32 cellular contexts compared by ENCODE assay signal in genomic region chr12:90995041-90995440, GRCh38. TPM values are rescaled to one million over a fixed set of nuclear protein-coding genes. Genes with fewer than 3 reads are reported as not detected.
DNase-seq lines count a peak whose midpoint lies in the region; ATAC-seq, FAIRE-seq and TF ChIP-seq lines count a peak whose summit lies in the region.
"Had no signal": no experiment of that assay in that cellular context is flagged by ENCODE, and none has a peak within 500 bp of the region (broad histone marks: within the 10 kb centered on the region; RNA-seq: fewer than 3 reads in every experiment).

No MANE protein-coding gene starts in this region.

- H4K20me1 ChIP-seq in GM23338 (replicated peaks; ENCODE audit: insufficient read depth), result no peaks in the 10 kb centered on the region

- DNase-seq in HTR-8/SVneo (ENCODE audit: insufficient read length, low spot score), result no peak
- DNase-seq in NCI-H748 treated with DMSO at 0.1 percent for 48 hours (lab: John Stamatoyannopoulos, UW), result peak; percentile 14
- DNase-seq in fibroblast of the aortic adventitia (ENCODE audit: low read depth), result peak; percentile 39
- no peak for DNase-seq in sciatic nerve (ENCODE audit: low spot score)
- DNase-seq in GM23338 (ENCODE audit: low spot score), result no peak
- no peak for DNase-seq in vagina (ENCODE audit: extremely low spot score in 2 of 2)
- DNase-seq: activated CD4-positive, alpha-beta T cell treated with anti-CD3 and anti-CD28 coated beads, Interleukin-2, amount 50 U/mL, for 4 hours; activated CD4-positive, CD25-positive, alpha-beta regulatory T cell; body of pancreas; C1 segment of cervical spinal cord; Caco-2; effector CD4-positive, alpha-beta T cell; erythroblast; H9; Kasumi-1; NCI-H1930; NK-92 treated with Interleukin-12 subunit alpha and Interleukin-12 subunit beta, amount 100 ng/mL, for 24 hours; SIG-M5; stimulated activated CD4-positive, alpha-beta T cell treated with anti-CD3 and anti-CD28 coated beads, Interleukin-4, amount 100 ng/mL, for 1 hour; T-cell had no signal

- no peaks in the 10 kb centered on the region for H3K79me2 ChIP-seq in GM23338 (replicated peaks; ENCODE audit: insufficient read depth)

- peaks cover 13% of the 10 kb centered on the region for H3K9me3 Mint-ChIP-seq in GM23338
- H3K9me3 Mint-ChIP-seq: activated T-helper 2 cell treated with anti-CD3 and anti-CD28 coated beads, Interferon-gamma antibody, Interleukin-2, Interleukin-4, amounts not matched to agents 10 μg/mL and 5 μg/mL and 100 μg/mL, durations not matched to agents 14 hours and 24 hours and 36 hours; stimulated activated memory B cell treated with anti-CD40 and anti-IgM and Interleukin-4, amounts not matched to agents 10 μg/mL and 1 μg/mL and 100 μg/mL, for 72 hours; T-cell had no signal

- TF ChIP-seq CTCF in fibroblast of the aortic adventitia (IDR thresholded peaks at IDR 0.05; ENCODE audit: insufficient read depth, low read length), result no peak
- no peak for TF ChIP-seq CTCF in GM23338 (conservative IDR thresholded peaks at IDR 0.05; ENCODE audit: low read depth in 2 of 2)
- no peak for TF ChIP-seq CTCF in vagina (IDR thresholded peaks at IDR 0.05)

- no peaks in the 10 kb centered on the region for H3K27me3 Mint-ChIP-seq in GM23338 (ENCODE audit: insufficient read depth, low read depth, poor library complexity)
- H3K27me3 Mint-ChIP-seq: activated naive CD8-positive, alpha-beta T cell; stimulated activated memory B cell treated with anti-CD40 and anti-IgM and Interleukin-4, amounts not matched to agents 10 μg/mL and 1 μg/mL and 100 μg/mL, for 72 hours had no signal

- H3K4me3 ChIP-seq in fibroblast of the aortic adventitia (ENCODE audit: low read depth, low read length) (no peak overlapping the region), GM23338 (no peak overlapping the region), vagina (no peak overlapping the region)
- H3K4me3 ChIP-seq: body of pancreas, GM12878, suprapubic skin had no signal

- H3K4me2 ChIP-seq in GM23338, result no peak overlapping the region

- intact Hi-C loops in sciatic nerve (cut with DNase I) (no loop called here), vagina (cut with DNase I) (no loop called here)

- H3K4me1 ChIP-seq in GM23338 (ENCODE audit: insufficient read depth) (no peaks in the 10 kb centered on the region), vagina (no peaks in the 10 kb centered on the region)
- H3K4me1 ChIP-seq: Caco-2 had no signal

- no peak overlapping the region for H2AFZ ChIP-seq in GM23338

- H3K27ac Mint-ChIP-seq in GM23338, result no peak overlapping the region
- H3K27ac Mint-ChIP-seq: activated naive CD8-positive, alpha-beta T cell; activated T-helper 2 cell treated with anti-CD3 and anti-CD28 coated beads, Interferon-gamma antibody, Interleukin-2, Interleukin-4, amounts not matched to agents 10 μg/mL and 5 μg/mL and 100 μg/mL, durations not matched to agents 14 hours and 24 hours and 36 hours; H9; stimulated activated memory B cell treated with anti-CD40 and anti-IgM and Interleukin-4, amounts not matched to agents 10 μg/mL and 1 μg/mL and 100 μg/mL, for 72 hours; T-cell had no signal

- peaks cover 10% of the 10 kb centered on the region; the same call in 2 of the 3 replicates for H3K36me3 Mint-ChIP-seq in GM23338 (ENCODE audit: low read depth)
- H3K36me3 Mint-ChIP-seq: activated naive CD8-positive, alpha-beta T cell; stimulated activated memory B cell treated with anti-CD40 and anti-IgM and Interleukin-4, amounts not matched to agents 10 μg/mL and 1 μg/mL and 100 μg/mL, for 72 hours; T-cell had no signal

- no peaks in the 10 kb centered on the region for H3K27me3 ChIP-seq in GM23338 (ENCODE audit: insufficient read depth)
- H3K27me3 ChIP-seq in vagina, result no peaks in the 10 kb centered on the region
- H3K27me3 ChIP-seq: body of pancreas, neutrophil, suprapubic skin had no signal

- FAIRE-seq in HTR-8/SVneo (lab: Jason Lieb, UNC), result peak; percentile 40
- FAIRE-seq: GM12878, urothelium cell line had no signal

- H3K4me3 Mint-ChIP-seq in GM23338, result no peak overlapping the region
- H3K4me3 Mint-ChIP-seq: activated naive CD8-positive, alpha-beta T cell; H9; stimulated activated memory B cell treated with anti-CD40 and anti-IgM and Interleukin-4, amounts not matched to agents 10 μg/mL and 1 μg/mL and 100 μg/mL, for 72 hours; T-cell had no signal

- no peak for TF ChIP-seq POLR2A in vagina (IDR thresholded peaks at IDR 0.05)

- H3F3A ChIP-seq in GM23338 (replicated peaks; ENCODE audit: low read depth), result no peaks in the 10 kb centered on the region

- no peaks in the 10 kb centered on the region for H3K9me3 ChIP-seq in vagina
- H3K9me3 ChIP-seq: body of pancreas, Caco-2, neutrophil, suprapubic skin had no signal

- H3K4me1 Mint-ChIP-seq in GM23338, result peaks cover 6% of the 10 kb centered on the region; the same call in 2 of the 3 replicates
- H3K4me1 Mint-ChIP-seq: stimulated activated memory B cell treated with anti-CD40 and anti-IgM and Interleukin-4, amounts not matched to agents 10 μg/mL and 1 μg/mL and 100 μg/mL, for 72 hours; T-cell had no signal

- no peaks in the 10 kb centered on the region for H3K9me2 ChIP-seq in GM23338 (ENCODE audit: insufficient read depth)

- H3K36me3 ChIP-seq in GM23338 (ENCODE audit: insufficient read depth) (no peaks in the 10 kb centered on the region; the same call in 1 of the 2 replicates), vagina (no peaks in the 10 kb centered on the region)
- H3K36me3 ChIP-seq: neutrophil, suprapubic skin had no signal

- H3K27ac ChIP-seq in GM23338 (ENCODE audit: low read depth) (no peak overlapping the region), vagina (no peak overlapping the region)
- H3K27ac ChIP-seq: body of pancreas, neutrophil, suprapubic skin had no signal

- ATAC-seq in sciatic nerve (peak; percentile 44), GM23338 (no peak), GM21528 (IDR thresholded peaks at IDR 0.05; ENCODE audit: low FRiP score, unreplicated experiment) (no peak)
- ATAC-seq: body of pancreas; GM12878; Panc1; stimulated activated memory B cell treated with anti-CD40 and anti-IgM and Interleukin-4, amounts not matched to agents 10 μg/mL and 1 μg/mL and 100 μg/mL, for 72 hours; T-cell had no signal

TF ChIP-seq in GM23338, 12 proteins besides CTCF, POLR2A, EP300 and RAD21 (continues in another document):
- no peak for TF ChIP-seq CREB1 (CRISPR knock-in tag; IDR thresholded peaks at IDR 0.05; ENCODE audit: low read depth)

RNA-seq across cellular contexts. Expression of gene EPYC, which starts 9.7 kb away (rescaled TPM):
- total RNA-seq in fibroblast of the aortic adventitia (ENCODE audit: low replicate concordance) (not detected in 2 replicates), sciatic nerve (not detected), vagina (not detected)
- not detected in 2 replicates for total RNA-seq in GM23338 (2014; rRNA removed; shearing (Covaris generic))
- polyA plus RNA-seq in GM23338 (2016; fragmentation: Nextera tagmentation; extraction: Ambion mirVana), result not detected in 2 replicates
- total RNA-seq: activated T-helper 2 cell treated with anti-CD3 and anti-CD28 coated beads, Interferon-gamma antibody, Interleukin-2, Interleukin-4, amounts not matched to agents 10 μg/mL and 5 μg/mL and 100 μg/mL, durations not matched to agents 14 hours and 24 hours and 36 hours; body of pancreas; Caco-2; chondrocyte; Daoy; GM12878; H9; lung microvascular endothelial cell; suprapubic skin; T-cell had no signal
- polyA plus RNA-seq: GM12878 had no signal

RNA-seq across cellular contexts. Expression of gene CCER1, which starts 40.1 kb away (rescaled TPM):
- not detected in 2 replicates for total RNA-seq in fibroblast of the aortic adventitia (ENCODE audit: low replicate concordance)
- total RNA-seq in sciatic nerve, result not detected
- total RNA-seq in GM23338 (2014; rRNA removed; shearing (Covaris generic)), result not detected in 2 replicates
- polyA plus RNA-seq in GM23338 (2016; fragmentation: Nextera tagmentation; extraction: Ambion mirVana), result not detected in 2 replicates
- total RNA-seq in vagina, result not detected
- total RNA-seq: activated T-helper 2 cell treated with anti-CD3 and anti-CD28 coated beads, Interferon-gamma antibody, Interleukin-2, Interleukin-4, amounts not matched to agents 10 μg/mL and 5 μg/mL and 100 μg/mL, durations not matched to agents 14 hours and 24 hours and 36 hours; body of pancreas; Caco-2; chondrocyte; Daoy; GM12878; H9; lung microvascular endothelial cell; suprapubic skin; T-cell had no signal

Comparison
In these comparisons a context has a peak if more than half of its experiments do, and no peak if none do; other contexts are left out.
1. DNase-seq: peak in NCI-H748 treated with DMSO at 0.1 percent for 48 hours (single experiment) and fibroblast of the aortic adventitia (single experiment); none in HTR-8/SVneo (single experiment), sciatic nerve (single experiment), GM23338 (single experiment) and vagina (0 of 2).